ENCODE assay signal across 8 cellular contexts in the genomic region with DNA sequence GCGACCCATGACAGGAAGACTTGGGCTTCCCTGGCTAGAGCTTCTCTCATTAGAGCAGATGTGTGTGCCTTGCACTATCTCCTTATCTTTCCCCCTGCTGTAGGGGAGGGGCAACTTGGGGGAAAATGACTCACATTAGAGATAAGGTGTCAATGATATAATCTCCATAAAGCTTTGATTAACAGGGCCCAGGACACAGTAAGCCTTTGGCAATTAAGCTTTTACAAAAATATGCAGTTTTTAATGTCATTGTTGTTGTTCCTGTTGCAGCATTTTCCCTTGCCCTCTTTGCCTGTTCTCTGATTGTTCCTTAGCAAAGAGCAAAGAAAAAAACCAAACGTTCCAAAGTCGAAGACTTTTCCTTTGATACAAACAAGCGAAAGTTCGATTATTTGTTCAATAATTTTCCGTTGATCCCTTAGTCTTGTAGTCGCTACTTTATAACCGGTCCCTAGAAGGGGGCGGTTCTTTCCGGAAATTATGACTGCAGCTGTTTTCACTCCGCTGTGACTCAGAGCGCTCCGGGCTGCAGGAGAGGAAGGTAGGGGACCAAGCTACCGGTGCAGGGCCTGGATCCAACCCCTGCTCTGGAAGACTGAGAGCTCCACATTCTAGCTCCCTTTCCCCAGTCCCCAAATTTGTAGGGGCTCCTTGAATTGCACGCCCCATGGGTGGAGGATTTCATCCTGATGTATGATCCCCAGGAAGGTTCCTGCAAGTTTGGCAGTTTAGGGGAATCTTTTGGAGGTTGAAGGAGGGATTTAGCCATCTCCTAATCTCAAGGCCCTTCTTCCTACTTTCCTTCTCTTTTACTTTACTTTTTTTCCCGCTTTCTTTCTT. TPM values are rescaled to one million over a fixed set of nuclear protein-coding genes. Genes with fewer than 3 reads are reported as not detected.
DNase-seq lines count a peak whose midpoint lies in the region; ATAC-seq and TF ChIP-seq lines count a peak whose summit lies in the region.

A gene with protein sequence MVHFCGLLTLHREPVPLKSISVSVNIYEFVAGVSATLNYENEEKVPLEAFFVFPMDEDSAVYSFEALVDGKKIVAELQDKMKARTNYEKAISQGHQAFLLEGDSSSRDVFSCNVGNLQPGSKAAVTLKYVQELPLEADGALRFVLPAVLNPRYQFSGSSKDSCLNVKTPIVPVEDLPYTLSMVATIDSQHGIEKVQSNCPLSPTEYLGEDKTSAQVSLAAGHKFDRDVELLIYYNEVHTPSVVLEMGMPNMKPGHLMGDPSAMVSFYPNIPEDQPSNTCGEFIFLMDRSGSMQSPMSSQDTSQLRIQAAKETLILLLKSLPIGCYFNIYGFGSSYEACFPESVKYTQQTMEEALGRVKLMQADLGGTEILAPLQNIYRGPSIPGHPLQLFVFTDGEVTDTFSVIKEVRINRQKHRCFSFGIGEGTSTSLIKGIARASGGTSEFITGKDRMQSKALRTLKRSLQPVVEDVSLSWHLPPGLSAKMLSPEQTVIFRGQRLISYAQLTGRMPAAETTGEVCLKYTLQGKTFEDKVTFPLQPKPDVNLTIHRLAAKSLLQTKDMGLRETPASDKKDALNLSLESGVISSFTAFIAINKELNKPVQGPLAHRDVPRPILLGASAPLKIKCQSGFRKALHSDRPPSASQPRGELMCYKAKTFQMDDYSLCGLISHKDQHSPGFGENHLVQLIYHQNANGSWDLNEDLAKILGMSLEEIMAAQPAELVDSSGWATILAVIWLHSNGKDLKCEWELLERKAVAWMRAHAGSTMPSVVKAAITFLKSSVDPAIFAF (plus strand): TSS at position 509 of the 840 bp plus-strand sequence. CDS start 2,062 bp downstream, outside the sequence.

- DNase-seq in GM03348 (ENCODE audit: low spot score) (peak; percentile 87), H4 (ENCODE audit: low spot score) (peak; percentile 81), LoVo (ENCODE audit: low spot score) (peak; percentile 66), ascending aorta (ENCODE audit: low spot score in 2 of 2) (peak; percentile 44 to 92), right cardiac atrium (peak; percentile 74 to 80 (median 79)), putamen (ENCODE audit: low spot score) (peak; percentile 79), uterus (peak; percentile 74 to 77)

- 3% methylated on average over 16 of the region's 16 CpGs for WGBS in right cardiac atrium

- peaks cover 18 to 28% of the 10 kb centered on the region in 2 donors for H3K36me3 ChIP-seq in ascending aorta
- no peaks in the 10 kb centered on the region for H3K36me3 ChIP-seq in uterus

- peak within 1 kb of the TSS; percentile 57 to 61 for H3K27ac ChIP-seq in ascending aorta
- H3K27ac ChIP-seq in right cardiac atrium (ENCODE audit: low read length) = no peak within 1 kb of the TSS
- peak within 1 kb of the TSS; percentile 12 to 32 for H3K27ac ChIP-seq in uterus

- peak; percentile 98 to 99 for ATAC-seq in right cardiac atrium

- TF ChIP-seq CTCF in ascending aorta (IDR thresholded peaks at IDR 0.05) (no peak), uterus (IDR thresholded peaks at IDR 0.05) (no peak)

- TF ChIP-seq POLR2A in uterus (IDR thresholded peaks at IDR 0.05) = peak in 1 of 2 donors; percentile 46

- H3K9me3 ChIP-seq in ascending aorta (no peaks in the 10 kb centered on the region), right cardiac atrium (ENCODE audit: control insufficient read depth, low read length) (no peaks in the 10 kb centered on the region), uterus (no peaks in the 10 kb centered on the region)

- intact Hi-C loops in T-helper 1 cell treated with Interleukin-12 subunit alpha and Interleukin-12 subunit beta and Interleukin-4 antibody, amounts not matched to agents 30 ng/mL and 1 ng/mL, for 36 hours (cut with micrococcal nuclease) = loop anchor here (1.0 to 10.0 kb wide), 10 partner anchors 44 to 1772 kb away; partner anchors contain the start of genes CCDC15, HSPA8, HYLS1 and NRGN
- intact Hi-C loops in ascending aorta (cut with DNase I) = loop anchor here (2.0 to 10.0 kb wide), 5 partner anchors 80 to 2000 kb away; partner anchors contain the start of genes SIAE, SPA17, STT3A and TMEM218
- intact Hi-C loops in right cardiac atrium (cut with DNase I) = no loop called here
- intact Hi-C loops in uterus (cut with DNase I; ENCODE audit: low total_unique reads) = no loop called here

- H3K4me1 ChIP-seq in ascending aorta (peaks cover 0 to 6% of the 10 kb centered on the region in 2 donors), right cardiac atrium (ENCODE audit: control insufficient read depth, insufficient read depth, low read length) (peaks cover 3% of the 10 kb centered on the region), uterus (no peaks in the 10 kb centered on the region)

- no peaks in the 10 kb centered on the region for H3K27me3 ChIP-seq in ascending aorta
- no peaks in the 10 kb centered on the region for H3K27me3 ChIP-seq in right cardiac atrium (ENCODE audit: control insufficient read depth, insufficient read depth)
- no peaks in the 10 kb centered on the region for H3K27me3 ChIP-seq in uterus

- H3K4me3 ChIP-seq in ascending aorta (peak within 1 kb of the TSS; percentile 49 to 72), right cardiac atrium (ENCODE audit: low read length) (peak within 1 kb of the TSS; percentile 95), uterus (peak within 1 kb of the TSS; percentile 43 to 54)

RNA-seq across cellular contexts. Expression of the gene that starts here (rescaled TPM):
- total RNA-seq in H4 (2014; rRNA removed; shearing (Covaris generic)) = 28.0 and 29.3 TPM in 2 replicates
- 9.5 and 11.0 TPM in 2 replicates for total RNA-seq in T-helper 1 cell treated with Interleukin-12 subunit alpha and Interleukin-12 subunit beta and Interleukin-4 antibody, amounts not matched to agents 30 ng/mL and 1 ng/mL, for 36 hours
- total RNA-seq in ascending aorta (7.6 TPM), right cardiac atrium (1 to 10 TPM; 4.3 to 7.1 (median 6.2) TPM), uterus (10 to 100 TPM; 10.9 to 31.0 (median 15.0) TPM)
- 3.1 TPM for polyA plus RNA-seq in right cardiac atrium

Comparison
In these comparisons a context has a peak if more than half of its experiments do, and no peak if none do; other contexts are left out.
1. intact Hi-C loops: an anchor here in T-helper 1 cell treated with Interleukin-12 subunit alpha and Interleukin-12 subunit beta and Interleukin-4 antibody, amounts not matched to agents 30 ng/mL and 1 ng/mL, for 36 hours (1.0 to 10.0 kb wide) and ascending aorta (2.0 to 10.0 kb wide); none called in right cardiac atrium and uterus.